ENCODE assay signal across 10 cellular contexts in genomic region chr1:183610053-183610452, GRCh38. TPM values are rescaled to one million over a fixed set of nuclear protein-coding genes. Genes with fewer than 3 reads are reported as not detected.
A peak's percentile ranks its signal among the peaks of the same experiment; 100 is the strongest.
DNase-seq lines count a peak whose midpoint lies in the region; ATAC-seq, FAIRE-seq and TF ChIP-seq lines count a peak whose summit lies in the region.
"Had no signal": no experiment of that assay in that cellular context is flagged by ENCODE, and none has a peak within 500 bp of the region (broad histone marks: within the 10 kb centered on the region; RNA-seq: fewer than 3 reads in every experiment).

No MANE protein-coding gene starts in this region.

- TF ChIP-seq RAD21 in A549 (conservative IDR thresholded peaks at IDR 0.05 in 1 of 2, IDR thresholded peaks at IDR 0.05 in 1 of 2), result no peak

- no peak for DNase-seq in A549 (ENCODE audit: low read depth in 1 of 2, low spot score in 1 of 2)
- peak; percentile 45 for DNase-seq in MG63
- peak; percentile 31 for DNase-seq in epithelial cell of esophagus (ENCODE audit: low read depth)
- no peak for DNase-seq in UCSD-AML1 (lab: John Stamatoyannopoulos, UW; ENCODE audit: unreplicated experiment)
- DNase-seq in stimulated activated CD4-positive, alpha-beta T cell treated with anti-CD3 and anti-CD28 coated beads, Interleukin-4, amount 100 ng/mL, for 24 hours, result no peak
- no peak for DNase-seq in activated T-cell treated with anti-CD3 and anti-CD28 coated beads, Interleukin-2, amount 50 U/mL, for 72 hours
- no peak for DNase-seq in T-helper 1 cell
- DNase-seq: NCI-H187 treated with DMSO at 0.1 percent for 48 hours had no signal

- peak in 1 of 2 experiments; percentile 48; a peak in 3 of 6 replicates for ATAC-seq in A549
- no peak for ATAC-seq in activated T-cell treated with anti-CD3 and anti-CD28 coated beads, Interleukin-2, amount 50 U/mL, for 72 hours (replicated peaks in 1 of 2)

- TF ChIP-seq CTCF in A549 (IDR thresholded peaks at IDR 0.05) (no peak), epithelial cell of esophagus (IDR thresholded peaks at IDR 0.05; ENCODE audit: insufficient read depth, low read depth, low read length, missing control alignments) (no peak), nephron (IDR thresholded peaks at IDR 0.05; ENCODE audit: unreplicated experiment in 3 of 3) (no peak)

- H3K27ac Mint-ChIP-seq in nephron, result peak overlapping the region in 2 of 3 experiments; percentile 85 to 95
- H3K27ac Mint-ChIP-seq in activated T-cell treated with anti-CD3 and anti-CD28 coated beads, Interleukin-2, amount 50 U/mL, for 72 hours, result no peak overlapping the region

- H3K4me1 Mint-ChIP-seq in nephron, result peaks cover 32% of the 10 kb centered on the region
- peaks cover 4% of the 10 kb centered on the region for H3K4me1 Mint-ChIP-seq in activated T-cell treated with anti-CD3 and anti-CD28 coated beads, Interleukin-2, amount 50 U/mL, for 72 hours (ENCODE audit: low read depth)

- FAIRE-seq in A549 (lab: Jason Lieb, UNC), result no peak

- H3K36me3 Mint-ChIP-seq in nephron (ENCODE audit: low read depth), result no peaks in the 10 kb centered on the region
- H3K36me3 Mint-ChIP-seq in activated T-cell treated with anti-CD3 and anti-CD28 coated beads, Interleukin-2, amount 50 U/mL, for 72 hours (ENCODE audit: insufficient read depth in 2 of 2), result no peaks in the 10 kb centered on the region

- H3K27ac ChIP-seq in A549, result peak overlapping the region; percentile 67 to 69; a peak in 4 of 6 replicates
- H3K27ac ChIP-seq: VCaP had no signal

- no peak overlapping the region for H3K4me3 Mint-ChIP-seq in nephron
- no peak overlapping the region for H3K4me3 Mint-ChIP-seq in activated T-cell treated with anti-CD3 and anti-CD28 coated beads, Interleukin-2, amount 50 U/mL, for 72 hours

- H3K9me3 Mint-ChIP-seq in nephron, result no peaks in the 10 kb centered on the region
- H3K9me3 Mint-ChIP-seq in activated T-cell treated with anti-CD3 and anti-CD28 coated beads, Interleukin-2, amount 50 U/mL, for 72 hours, result no peaks in the 10 kb centered on the region

- POLR2A ChIA-PET in A549 (lab: Yijun Ruan, JAX), result interaction anchor here (0.7 to 1.5 kb wide), 2 partner anchors 13 to 22 kb away, joined by 6 to 7 read pairs; no protein-coding TSS in a partner anchor

- H3K4me3 ChIP-seq in A549, result no peak overlapping the region
- no peak overlapping the region for H3K4me3 ChIP-seq in MG63
- no peak overlapping the region for H3K4me3 ChIP-seq in epithelial cell of esophagus (ENCODE audit: low read length)

- CTCF ChIA-PET in A549 (lab: Yijun Ruan, JAX), result interaction anchor here (0.9 to 3.1 kb wide), 9 partner anchors 10 to 305 kb away, joined by 3 to 17 read pairs (median 4); no protein-coding TSS in a partner anchor

- no peaks in the 10 kb centered on the region for H3K36me3 ChIP-seq in MG63

- WGBS in A549 (ENCODE audit: missing lambda C conversion rate), result 0% methylated on average over 1 of the region's 1 CpG

- H3K4me1 ChIP-seq in A549, result peaks cover 31% of the 10 kb centered on the region

- no peaks in the 10 kb centered on the region for H3K9me3 ChIP-seq in A549
- H3K9me3 ChIP-seq in MG63, result no peaks in the 10 kb centered on the region

- no peak for TF ChIP-seq EP300 in A549 (IDR thresholded peaks at IDR 0.05)

- H3K27me3 ChIP-seq in MG63, result no peaks in the 10 kb centered on the region

- peaks cover 3% of the 10 kb centered on the region for H3K27me3 Mint-ChIP-seq in nephron (ENCODE audit: low read depth)
- no peaks in the 10 kb centered on the region for H3K27me3 Mint-ChIP-seq in activated T-cell treated with anti-CD3 and anti-CD28 coated beads, Interleukin-2, amount 50 U/mL, for 72 hours (ENCODE audit: low read depth)

- H3K4me2 ChIP-seq in A549, result peak overlapping the region; percentile 50

- no peak for TF ChIP-seq POLR2A in A549 (IDR thresholded peaks at IDR 0.05; ENCODE audit: low read length)

TF ChIP-seq in A549, 52 proteins besides CTCF, POLR2A, EP300 and RAD21:
- TF ChIP-seq, protein P1, sequence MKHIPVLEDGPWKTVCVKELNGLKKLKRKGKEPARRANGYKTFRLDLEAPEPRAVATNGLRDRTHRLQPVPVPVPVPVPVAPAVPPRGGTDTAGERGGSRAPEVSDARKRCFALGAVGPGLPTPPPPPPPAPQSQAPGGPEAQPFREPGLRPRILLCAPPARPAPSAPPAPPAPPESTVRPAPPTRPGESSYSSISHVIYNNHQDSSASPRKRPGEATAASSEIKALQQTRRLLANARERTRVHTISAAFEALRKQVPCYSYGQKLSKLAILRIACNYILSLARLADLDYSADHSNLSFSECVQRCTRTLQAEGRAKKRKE (CRISPR knock-in tag; IDR thresholded peaks at IDR 0.05; ENCODE audit: low read depth), result no peak
- no peak for TF ChIP-seq HOXA7 (CRISPR knock-in tag; IDR thresholded peaks at IDR 0.05)
- no peak for TF ChIP-seq CBX8 (IDR thresholded peaks at IDR 0.05)
- TF ChIP-seq ZSCAN20 (CRISPR knock-in tag; IDR thresholded peaks at IDR 0.05), result no peak
- no peak for TF ChIP-seq NPAS2 (CRISPR knock-in tag; IDR thresholded peaks at IDR 0.05; ENCODE audit: borderline replicate concordance)
- no peak for TF ChIP-seq KDM1A (IDR thresholded peaks at IDR 0.05; ENCODE audit: low read depth)
- TF ChIP-seq ZNF302 (CRISPR knock-in tag; IDR thresholded peaks at IDR 0.05), result no peak
- no peak for TF ChIP-seq TP53 (CRISPR knock-in tag; IDR thresholded peaks at IDR 0.05)
- no peak for TF ChIP-seq EHF (CRISPR knock-in tag; IDR thresholded peaks at IDR 0.05)
- TF ChIP-seq, protein P2, sequence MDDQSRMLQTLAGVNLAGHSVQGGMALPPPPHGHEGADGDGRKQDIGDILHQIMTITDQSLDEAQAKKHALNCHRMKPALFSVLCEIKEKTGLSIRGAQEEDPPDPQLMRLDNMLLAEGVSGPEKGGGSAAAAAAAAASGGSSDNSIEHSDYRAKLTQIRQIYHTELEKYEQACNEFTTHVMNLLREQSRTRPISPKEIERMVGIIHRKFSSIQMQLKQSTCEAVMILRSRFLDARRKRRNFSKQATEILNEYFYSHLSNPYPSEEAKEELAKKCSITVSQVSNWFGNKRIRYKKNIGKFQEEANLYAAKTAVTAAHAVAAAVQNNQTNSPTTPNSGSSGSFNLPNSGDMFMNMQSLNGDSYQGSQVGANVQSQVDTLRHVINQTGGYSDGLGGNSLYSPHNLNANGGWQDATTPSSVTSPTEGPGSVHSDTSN (IDR thresholded peaks at IDR 0.05), result no peak
- TF ChIP-seq JUN (IDR thresholded peaks at IDR 0.05), result no peak
- no peak for TF ChIP-seq SMC3 (IDR thresholded peaks at IDR 0.05)
- no peak for TF ChIP-seq CHD4 (IDR thresholded peaks at IDR 0.05; ENCODE audit: borderline replicate concordance)
- TF ChIP-seq E2F6 (IDR thresholded peaks at IDR 0.05; ENCODE audit: borderline replicate concordance, low read depth), result no peak
- TF ChIP-seq BCL3 (IDR thresholded peaks at IDR 0.05), result no peak
- TF ChIP-seq RNF2 (IDR thresholded peaks at IDR 0.05; ENCODE audit: borderline replicate concordance, low read depth), result no peak
TF ChIP-seq in A549: peak in this region for 0.

RNA-seq across cellular contexts. Expression of gene NCF2, which starts 19.8 kb away (rescaled TPM):
- polyA plus RNA-seq in A549 (2011; rRNA removed), result 4.5 and 5.5 TPM in 2 replicates
- polyA plus RNA-seq in A549 (2012; cell fraction: cytosol; rRNA removed), result 5.2 and 5.9 TPM in 2 replicates
- 4.7 and 7.4 TPM in 2 replicates for polyA plus RNA-seq in A549 (2012; cell fraction: nucleus; rRNA removed)
- 4.6 to 6.2 TPM (median 4.9 TPM) in 3 replicates for polyA plus RNA-seq in A549 (2017; fragmentation: RNase III; extraction: RNeasy Plus Mini Kit Qiagen cat#74134 plus additional on column Dnase treatment)
- 2.7 and 3.6 TPM in 2 replicates for polyA minus RNA-seq in A549 (2011; rRNA and poly(A)+ RNA removed)
- total RNA-seq in MG63 (2014; rRNA removed; shearing (Covaris generic); ENCODE audit: low replicate concordance), result 0.53 and 0.64 TPM in 2 replicates
- 10 to 100 TPM; 22.6 to 29.5 TPM for total RNA-seq in activated T-cell treated with anti-CD3 and anti-CD28 coated beads, Interleukin-2, amount 50 U/mL, for 72 hours

RNA-seq across cellular contexts. Expression of gene ARPC5, which starts 25.5 kb away (rescaled TPM):
- polyA plus RNA-seq in A549 (2011; rRNA removed) (147 and 189 TPM in 2 replicates), A549 (2017; fragmentation: RNase III; extraction: RNeasy Plus Mini Kit Qiagen cat#74134 plus additional on column Dnase treatment) (180 to 207 TPM (median 198 TPM) in 3 replicates)
- polyA plus RNA-seq in A549 (2012; cell fraction: cytosol; rRNA removed), result 37.2 and 44.0 TPM in 2 replicates
- 9.9 and 21.1 TPM in 2 replicates for polyA plus RNA-seq in A549 (2012; cell fraction: nucleus; rRNA removed)
- polyA minus RNA-seq in A549 (2011; rRNA and poly(A)+ RNA removed), result 52.7 and 59.0 TPM in 2 replicates
- 232 and 372 TPM in 2 replicates for total RNA-seq in MG63 (2014; rRNA removed; shearing (Covaris generic); ENCODE audit: low replicate concordance)
- 10 to 100 TPM; 79.1 to 80.1 TPM for total RNA-seq in activated T-cell treated with anti-CD3 and anti-CD28 coated beads, Interleukin-2, amount 50 U/mL, for 72 hours

RNA-seq across cellular contexts. Expression of gene APOBEC4, which starts 43.1 kb away (rescaled TPM):
- polyA plus RNA-seq in A549 (2011; rRNA removed) (not detected in 2 replicates), A549 (2017; fragmentation: RNase III; extraction: RNeasy Plus Mini Kit Qiagen cat#74134 plus additional on column Dnase treatment) (not detected in 3 replicates)
- polyA plus RNA-seq in A549 (2012; cell fraction: cytosol; rRNA removed), result not detected in 2 replicates
- polyA plus RNA-seq in A549 (2012; cell fraction: nucleus; rRNA removed), result not detected in 2 replicates
- polyA minus RNA-seq in A549 (2011; rRNA and poly(A)+ RNA removed), result not detected in 2 replicates
- not detected in 2 replicates for total RNA-seq in MG63 (2014; rRNA removed; shearing (Covaris generic); ENCODE audit: low replicate concordance)
- not detected for total RNA-seq in activated T-cell treated with anti-CD3 and anti-CD28 coated beads, Interleukin-2, amount 50 U/mL, for 72 hours

Comparison
In these comparisons a context has a peak if more than half of its experiments do, and no peak if none do; other contexts are left out.
1. DNase-seq: peak in MG63 (single experiment) and epithelial cell of esophagus (single experiment); none in A549 (0 of 2), UCSD-AML1 (single experiment), stimulated activated CD4-positive, alpha-beta T cell treated with anti-CD3 and anti-CD28 coated beads, Interleukin-4, amount 100 ng/mL, for 24 hours (single experiment), activated T-cell treated with anti-CD3 and anti-CD28 coated beads, Interleukin-2, amount 50 U/mL, for 72 hours (0 of 2) and T-helper 1 cell (0 of 5).
2. RNA of gene NCF2, which starts 19.8 kb away (total RNA-seq): 22.6 to 29.5 TPM in activated T-cell treated with anti-CD3 and anti-CD28 coated beads, Interleukin-2, amount 50 U/mL, for 72 hours; 0.53 to 0.64 TPM in MG63; every median in the first group is over 10 times any median in the second.